13 cellular contexts compared by ENCODE assay signal in the genomic region with DNA sequence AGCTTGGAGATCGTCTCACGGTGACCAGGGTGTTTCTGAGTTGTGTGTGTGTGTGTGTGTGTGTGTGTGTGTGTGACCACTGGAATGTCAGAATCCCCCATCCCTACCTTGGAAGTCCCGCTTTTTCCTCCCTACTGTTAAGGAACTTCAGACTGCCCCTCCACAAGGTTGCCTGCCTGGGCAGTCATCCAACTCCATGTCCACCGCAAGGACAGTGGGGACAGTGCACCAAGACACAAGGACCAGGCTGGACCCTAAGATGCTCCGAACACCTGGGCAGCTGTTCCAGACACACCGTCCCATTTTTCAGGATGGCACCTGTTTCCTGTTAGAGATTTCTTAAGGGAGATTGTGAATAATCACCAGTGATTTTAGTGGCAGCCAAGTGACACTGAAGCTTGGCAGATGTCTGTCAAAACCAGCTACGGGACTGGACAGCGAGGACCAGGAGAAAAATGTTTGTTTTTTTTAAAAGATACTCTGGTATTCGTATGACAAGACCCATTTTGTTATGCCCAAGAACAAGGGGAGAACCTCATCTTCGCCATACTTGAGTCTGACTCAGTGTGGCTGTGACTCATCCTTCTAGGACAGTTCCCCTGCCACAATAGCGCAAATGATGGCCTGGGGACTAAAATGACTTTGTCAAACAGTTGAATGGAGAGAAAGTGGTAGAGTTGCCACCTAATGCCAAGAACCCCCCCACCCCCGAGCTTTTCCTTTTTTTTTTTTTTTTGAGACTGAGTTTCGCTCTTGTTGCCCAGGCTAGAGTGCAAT. TPM values are rescaled to one million over a fixed set of nuclear protein-coding genes. Genes with fewer than 3 reads are reported as not detected.
A peak's percentile ranks its signal among the peaks of the same experiment; 100 is the strongest.
DNase-seq lines count a peak whose midpoint lies in the region; ATAC-seq and TF ChIP-seq lines count a peak whose summit lies in the region.
"Had no signal": no experiment of that assay in that cellular context is flagged by ENCODE, and none has a peak within 500 bp of the region (broad histone marks: within the 10 kb centered on the region; RNA-seq: fewer than 3 reads in every experiment).

No MANE protein-coding gene starts in this region.

- H2AK9ac ChIP-seq in IMR-90 (replicated peaks; ENCODE audit: low read depth, low read length, poor library complexity): peak overlapping the region; percentile 28

- no peaks in the 10 kb centered on the region for H3K79me2 ChIP-seq in mammary epithelial cell (ENCODE audit: insufficient read depth, low read length)
- H3K79me2 ChIP-seq in parathyroid adenoma: no peaks in the 10 kb centered on the region

- H3K9me3 ChIP-seq in IMR-90 (ENCODE audit: control insufficient read depth, insufficient read depth, low read length): no peaks in the 10 kb centered on the region
- H3K9me3 ChIP-seq in mammary epithelial cell (replicated peaks; ENCODE audit: insufficient read depth, low read length): no peaks in the 10 kb centered on the region
- no peaks in the 10 kb centered on the region for H3K9me3 ChIP-seq in parathyroid adenoma (ENCODE audit: control insufficient read depth, low read length)
- H3K9me3 ChIP-seq in thyroid gland: no peaks in the 10 kb centered on the region
- H3K9me3 ChIP-seq: esophagus squamous epithelium had no signal

- H3K4me2 ChIP-seq in IMR-90 (ENCODE audit: low read depth, low read length) (no peak overlapping the region), mammary epithelial cell (ENCODE audit: insufficient read depth, low read depth, low read length) (no peak overlapping the region), parathyroid adenoma (ENCODE audit: low read length) (no peak overlapping the region)

- no peak overlapping the region for H3K4ac ChIP-seq in IMR-90 (ENCODE audit: low read depth, low read length)

- dilution Hi-C loops in IMR-90 (cut with HindIII; ENCODE audit: low sequenced_read_pairs, unreplicated experiment): no loop called here
- dilution Hi-C loops in mammary epithelial cell (cut with HindIII; ENCODE audit: low sequenced_read_pairs): no loop called here

- no peaks in the 10 kb centered on the region for H3K79me1 ChIP-seq in IMR-90 (ENCODE audit: low read depth in 1 of 2, low read length in 2 of 2)

- no peak overlapping the region for H2BK20ac ChIP-seq in IMR-90 (ENCODE audit: low read depth, low read length)

- no peak for TF ChIP-seq RAD21 in IMR-90 (IDR thresholded peaks at IDR 0.05; ENCODE audit: low read length)

- no peak overlapping the region for H3K18ac ChIP-seq in IMR-90 (ENCODE audit: low read depth, low read length)

- no peak overlapping the region for H4K8ac ChIP-seq in IMR-90 (ENCODE audit: low read depth in 2 of 2, low read length in 2 of 2)

- no peak for ATAC-seq in IMR-90 (ENCODE audit: low read depth)
- no peak for ATAC-seq in HG03432 (IDR thresholded peaks at IDR 0.05; ENCODE audit: unreplicated experiment)

- in situ Hi-C loops in IMR-90 (cut with MboI; ENCODE audit: low sequenced_read_pairs) (no loop called here), mammary epithelial cell (cut with MboI; ENCODE audit: low sequenced_read_pairs in 2 of 2) (no loop called here)

- no peak overlapping the region for H3K56ac ChIP-seq in IMR-90 (ENCODE audit: extremely low read depth, insufficient read depth, low read length)

- H3K23ac ChIP-seq in IMR-90 (ENCODE audit: low read depth, low read length): no peak overlapping the region

- H3K36me3 ChIP-seq in IMR-90 (ENCODE audit: control insufficient read depth, insufficient read depth, low read length) (no peaks in the 10 kb centered on the region), mammary epithelial cell (ENCODE audit: insufficient read depth, low read length) (no peaks in the 10 kb centered on the region), parathyroid adenoma (ENCODE audit: control insufficient read depth, insufficient read depth, low read length) (no peaks in the 10 kb centered on the region), thyroid gland (no peaks in the 10 kb centered on the region)
- H3K36me3 ChIP-seq: esophagus squamous epithelium had no signal

- TF ChIP-seq CTCF in IMR-90 (conservative IDR thresholded peaks at IDR 0.05; ENCODE audit: low read depth, low read length) (no peak), mammary epithelial cell (conservative IDR thresholded peaks at IDR 0.05 in 1 of 2, IDR thresholded peaks at IDR 0.05 in 1 of 2; ENCODE audit: extremely low read depth in 1 of 2, insufficient read depth in 1 of 2, low read depth in 1 of 2, low read length in 2 of 2) (no peak), parathyroid adenoma (IDR thresholded peaks at IDR 0.05) (no peak), thyroid gland (IDR thresholded peaks at IDR 0.05) (no peak)

- WGBS in IMR-90 (ENCODE audit: extremely low coverage in 2 of 2, insufficient read length in 1 of 2), 2 experiments: 100% methylated on average over 2 of the region's 13 CpGs; no CpG with 5 or more reads in 1 of the 2 experiments
- 68% methylated on average over 9 of the region's 13 CpGs for WGBS in mammary epithelial cell (ENCODE audit: low coverage, missing lambda C conversion rate)
- 79 to 83% methylated on average over 13 of the region's 13 CpGs for WGBS in thyroid gland, 2 donors

- no peak overlapping the region for H3K27ac ChIP-seq in IMR-90 (ENCODE audit: insufficient read depth, low read length)
- no peak overlapping the region for H3K27ac ChIP-seq in mammary epithelial cell (ENCODE audit: insufficient read depth, low read depth, low read length)
- H3K27ac ChIP-seq in parathyroid adenoma: no peak overlapping the region
- H3K27ac ChIP-seq in thyroid gland: no peak overlapping the region
- H3K27ac ChIP-seq: esophagus squamous epithelium had no signal

- no peaks in the 10 kb centered on the region for H4K20me1 ChIP-seq in IMR-90 (ENCODE audit: insufficient read depth, low read length)
- H4K20me1 ChIP-seq in mammary epithelial cell (ENCODE audit: insufficient read depth, low read length): no peaks in the 10 kb centered on the region

- H3K9me1 ChIP-seq in IMR-90 (ENCODE audit: insufficient read depth, low read length): no peaks in the 10 kb centered on the region

- H3K9ac ChIP-seq in IMR-90 (ENCODE audit: low read depth, low read length) (no peak overlapping the region), mammary epithelial cell (ENCODE audit: insufficient read depth, low read length) (no peak overlapping the region), parathyroid adenoma (no peak overlapping the region)

- no peak overlapping the region for H2BK15ac ChIP-seq in IMR-90 (ENCODE audit: low read depth, low read length)

- DNase-seq in activated T-cell treated with anti-CD3 and anti-CD28 coated beads for 24 hours (ENCODE audit: low read depth): peak; percentile 16
- no peak for DNase-seq in activated T-cell treated with anti-CD3 and anti-CD28 coated beads, Interleukin-2, amount 50 U/mL, for 1 hour
- DNase-seq in IMR-90: peak; percentile 6
- peak; percentile 31 for DNase-seq in mammary epithelial cell
- DNase-seq in DMS153 (lab: John Stamatoyannopoulos, UW): no peak
- DNase-seq in thyroid gland: no peak
- DNase-seq: activated CD4-positive, alpha-beta T cell treated with anti-CD3 and anti-CD28 coated beads, Interleukin-2, amount 10 ng/mL, durations not matched to agents 24 days and 14 days; esophagus squamous epithelium; kidney; NCI-H226; nephron progenitor cell had no signal

- H4K5ac ChIP-seq in IMR-90 (ENCODE audit: low read depth, low read length): no peak overlapping the region

- BruUV-seq in IMR-90 (replicated peaks; lab: Mats Ljungman, UMichigan) (no TSS peak), mammary epithelial cell (replicated peaks; lab: Mats Ljungman, UMichigan) (no TSS peak)

- TF ChIP-seq POLR2A in IMR-90 (IDR thresholded peaks at IDR 0.05; ENCODE audit: low read depth, low read length): no peak
- no peak for TF ChIP-seq POLR2A in thyroid gland (IDR thresholded peaks at IDR 0.05)

- H2AFZ ChIP-seq in IMR-90 (replicated peaks; ENCODE audit: low read length, poor library complexity): peak overlapping the region; percentile 56
- H2AFZ ChIP-seq in mammary epithelial cell (ENCODE audit: low read depth, low read length): peak overlapping the region; percentile 13
- peak overlapping the region; percentile 65 for H2AFZ ChIP-seq in parathyroid adenoma

- no peak overlapping the region for H4K91ac ChIP-seq in IMR-90 (ENCODE audit: insufficient read depth, low read depth, low read length)

- H3K4me1 ChIP-seq in IMR-90 (ENCODE audit: control insufficient read depth, insufficient read depth, low read length) (no peaks in the 10 kb centered on the region), mammary epithelial cell (ENCODE audit: insufficient read depth, low read length) (peaks cover 6% of the 10 kb centered on the region), parathyroid adenoma (no peaks in the 10 kb centered on the region), thyroid gland (no peaks in the 10 kb centered on the region)

- CTCF ChIA-PET in IMR-90 (lab: Yijun Ruan, JAX): no interaction called here
- CTCF ChIA-PET in mammary epithelial cell (lab: Charles Lee; ENCODE audit: low non-redundant PET): no interaction called here

- no peak overlapping the region for H2BK5ac ChIP-seq in IMR-90 (ENCODE audit: low read depth, low read length, poor library complexity, severe bottlenecking)

- no peak overlapping the region for H3K14ac ChIP-seq in IMR-90 (replicated peaks; ENCODE audit: low read depth, low read length)

- H3K4me3 ChIP-seq in IMR-90 (ENCODE audit: insufficient read depth, low read depth, low read length) (no peak overlapping the region), mammary epithelial cell (replicated peaks in 1 of 3; ENCODE audit: insufficient read depth in 1 of 3, low read depth in 2 of 3, low read length in 3 of 3) (no peak overlapping the region), parathyroid adenoma (ENCODE audit: low read depth, low read length) (no peak overlapping the region), thyroid gland (replicated peaks in 1 of 3) (no peak overlapping the region)

- POLR2A ChIA-PET in IMR-90 (lab: Charles Lee; ENCODE audit: unreplicated experiment): no interaction called here

- H3K27me3 ChIP-seq in IMR-90 (ENCODE audit: control insufficient read depth, insufficient read depth, low read length) (peaks cover 17% of the 10 kb centered on the region), mammary epithelial cell (ENCODE audit: insufficient read depth, low read length) (no peaks in the 10 kb centered on the region), parathyroid adenoma (ENCODE audit: control insufficient read depth, insufficient read depth, low read length) (no peaks in the 10 kb centered on the region), thyroid gland (peaks cover 6% of the 10 kb centered on the region)

- no peak overlapping the region for H2BK120ac ChIP-seq in IMR-90 (ENCODE audit: low read depth, low read length)

- intact Hi-C loops in IMR-90 (cut with micrococcal nuclease): loop anchor here (10.0 kb wide), 1 partner anchor 1307 kb away; no protein-coding TSS in a partner anchor
- intact Hi-C loops in mammary epithelial cell (cut with micrococcal nuclease): no loop called here
- intact Hi-C loops in thyroid gland (cut with DNase I): no loop called here

- no peak overlapping the region for H2AK5ac ChIP-seq in IMR-90 (ENCODE audit: low read depth, low read length)

RNA-seq across cellular contexts. Expression of a gene that starts 15.5 kb away (rescaled TPM):
- not detected in 2 replicates for total RNA-seq in IMR-90 (2012; rRNA removed)
- 0.04 and 0.05 TPM in 2 replicates for polyA plus RNA-seq in IMR-90 (2012; rRNA removed)
- 0.03 TPM in 1 of 2 replicates, not detected in the other for polyA plus RNA-seq in IMR-90 (2012; cell fraction: cytosol; rRNA removed)
- polyA plus RNA-seq in IMR-90 (2012; cell fraction: nucleus; rRNA removed; ENCODE audit: low replicate concordance): 0.05 and 0.12 TPM in 2 replicates
- total RNA-seq in mammary epithelial cell: not detected
- polyA plus RNA-seq in mammary epithelial cell: 0.05 TPM
- polyA minus RNA-seq in mammary epithelial cell: 0.41 TPM
- total RNA-seq in thyroid gland: not detected
- total RNA-seq: activated CD4-positive, alpha-beta T cell treated with anti-CD3 and anti-CD28 coated beads, Interleukin-2, amount 10 ng/mL, durations not matched to agents 24 days and 14 days; esophagus squamous epithelium had no signal

RNA-seq across cellular contexts. Expression of a gene that starts 53.4 kb away (rescaled TPM):
- total RNA-seq in IMR-90 (2012; rRNA removed) (29.4 and 58.3 TPM in 2 replicates), mammary epithelial cell (100 to 1,000 TPM in 1 of 2 donors, 10 to 100 TPM in 1; 76.7 to 122 TPM), thyroid gland (100 to 1,000 TPM in 2 of 4 donors, 10 to 100 TPM in 2; 87.8 to 144 (median 102) TPM)
- polyA plus RNA-seq in IMR-90 (2012; rRNA removed) (20.8 and 24.8 TPM in 2 replicates), mammary epithelial cell (36.1 TPM)
- 1.1 and 2.4 TPM in 2 replicates for polyA plus RNA-seq in IMR-90 (2012; cell fraction: cytosol; rRNA removed)
- polyA plus RNA-seq in IMR-90 (2012; cell fraction: nucleus; rRNA removed; ENCODE audit: low replicate concordance): 4.6 and 45.9 TPM in 2 replicates
- polyA minus RNA-seq in mammary epithelial cell: 17.1 TPM

RNA-seq across cellular contexts. Expression of a gene that starts 59.1 kb away (rescaled TPM):
- total RNA-seq in IMR-90 (2012; rRNA removed) (0.54 and 0.56 TPM in 2 replicates), mammary epithelial cell (1 to 10 TPM; 2.8 to 3.5 TPM), thyroid gland (10 to 100 TPM in 2 of 4 donors, 1 to 10 TPM in 2; 3.1 to 37.8 (median 14.5) TPM)
- polyA plus RNA-seq in IMR-90 (2012; rRNA removed) (0.50 and 0.67 TPM in 2 replicates), mammary epithelial cell (2.9 TPM)
- polyA plus RNA-seq in IMR-90 (2012; cell fraction: cytosol; rRNA removed): 0.48 and 0.53 TPM in 2 replicates
- 0.17 and 0.54 TPM in 2 replicates for polyA plus RNA-seq in IMR-90 (2012; cell fraction: nucleus; rRNA removed; ENCODE audit: low replicate concordance)
- 11.0 TPM for polyA minus RNA-seq in mammary epithelial cell

Comparison
In these comparisons a context has a peak if more than half of its experiments do, and no peak if none do; other contexts are left out.
1. DNase-seq: peak in activated T-cell treated with anti-CD3 and anti-CD28 coated beads for 24 hours (single experiment), IMR-90 (single experiment) and mammary epithelial cell (single experiment); none in activated T-cell treated with anti-CD3 and anti-CD28 coated beads, Interleukin-2, amount 50 U/mL, for 1 hour (single experiment), DMS153 (single experiment) and thyroid gland (0 of 2).
2. H2AFZ ChIP-seq: peak in every context shown above with its lines; median percentile 65 in parathyroid adenoma; 56 in IMR-90; 13 in mammary epithelial cell.